8 cellular contexts compared by ENCODE assay signal in genomic region chr7:155817515-155817914, GRCh38. TPM values are rescaled to one million over a fixed set of nuclear protein-coding genes. Genes with fewer than 3 reads are reported as not detected.
"Had no signal": no experiment of that assay in that cellular context is flagged by ENCODE, and none has a peak within 500 bp of the region (broad histone marks: within the 10 kb centered on the region; RNA-seq: fewer than 3 reads in every experiment).

No MANE protein-coding gene starts in this region.

RNA-seq across cellular contexts. Expression of gene SHH, which starts 5.3 kb away (rescaled TPM):
- total RNA-seq: naive thymus-derived CD4-positive, alpha-beta T cell; natural killer cell; omental fat pad; posterior vena cava; right atrium auricular region; smooth muscle cell; spleen; thyroid gland had no signal
- polyA plus RNA-seq: naive thymus-derived CD4-positive, alpha-beta T cell; smooth muscle cell; spleen had no signal
